Comparison of ENCODE assay signal across 1 cellular context in genomic region chr15:50424066-50424890, GRCh38.
A peak's percentile ranks its signal among the peaks of the same experiment; 100 is the strongest.
TF ChIP-seq lines count a peak whose summit lies in the region.

Gene USP8, plus strand, starts transcription at chr15:50424405. Its CDS starts 14,669 bp downstream, at chr15:50439074.

TF ChIP-seq in HepG2, 621 proteins besides CTCF, POLR2A, EP300 and RAD21 (continued from another document and continues in another):
- peak; percentile 49; the same call in 1 of the 2 replicates for TF ChIP-seq PRDM10 (CRISPR knock-in tag; IDR thresholded peaks at IDR 0.05; ENCODE audit: low read depth)
- TF ChIP-seq, protein P1, sequence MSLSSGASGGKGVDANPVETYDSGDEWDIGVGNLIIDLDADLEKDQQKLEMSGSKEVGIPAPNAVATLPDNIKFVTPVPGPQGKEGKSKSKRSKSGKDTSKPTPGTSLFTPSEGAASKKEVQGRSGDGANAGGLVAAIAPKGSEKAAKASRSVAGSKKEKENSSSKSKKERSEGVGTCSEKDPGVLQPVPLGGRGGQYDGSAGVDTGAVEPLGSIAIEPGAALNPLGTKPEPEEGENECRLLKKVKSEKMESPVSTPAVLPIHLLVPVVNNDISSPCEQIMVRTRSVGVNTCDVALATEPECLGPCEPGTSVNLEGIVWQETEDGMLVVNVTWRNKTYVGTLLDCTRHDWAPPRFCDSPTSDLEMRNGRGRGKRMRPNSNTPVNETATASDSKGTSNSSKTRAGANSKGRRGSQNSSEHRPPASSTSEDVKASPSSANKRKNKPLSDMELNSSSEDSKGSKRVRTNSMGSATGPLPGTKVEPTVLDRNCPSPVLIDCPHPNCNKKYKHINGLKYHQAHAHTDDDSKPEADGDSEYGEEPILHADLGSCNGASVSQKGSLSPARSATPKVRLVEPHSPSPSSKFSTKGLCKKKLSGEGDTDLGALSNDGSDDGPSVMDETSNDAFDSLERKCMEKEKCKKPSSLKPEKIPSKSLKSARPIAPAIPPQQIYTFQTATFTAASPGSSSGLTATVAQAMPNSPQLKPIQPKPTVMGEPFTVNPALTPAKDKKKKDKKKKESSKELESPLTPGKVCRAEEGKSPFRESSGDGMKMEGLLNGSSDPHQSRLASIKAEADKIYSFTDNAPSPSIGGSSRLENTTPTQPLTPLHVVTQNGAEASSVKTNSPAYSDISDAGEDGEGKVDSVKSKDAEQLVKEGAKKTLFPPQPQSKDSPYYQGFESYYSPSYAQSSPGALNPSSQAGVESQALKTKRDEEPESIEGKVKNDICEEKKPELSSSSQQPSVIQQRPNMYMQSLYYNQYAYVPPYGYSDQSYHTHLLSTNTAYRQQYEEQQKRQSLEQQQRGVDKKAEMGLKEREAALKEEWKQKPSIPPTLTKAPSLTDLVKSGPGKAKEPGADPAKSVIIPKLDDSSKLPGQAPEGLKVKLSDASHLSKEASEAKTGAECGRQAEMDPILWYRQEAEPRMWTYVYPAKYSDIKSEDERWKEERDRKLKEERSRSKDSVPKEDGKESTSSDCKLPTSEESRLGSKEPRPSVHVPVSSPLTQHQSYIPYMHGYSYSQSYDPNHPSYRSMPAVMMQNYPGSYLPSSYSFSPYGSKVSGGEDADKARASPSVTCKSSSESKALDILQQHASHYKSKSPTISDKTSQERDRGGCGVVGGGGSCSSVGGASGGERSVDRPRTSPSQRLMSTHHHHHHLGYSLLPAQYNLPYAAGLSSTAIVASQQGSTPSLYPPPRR (CRISPR knock-in tag; IDR thresholded peaks at IDR 0.05; ENCODE audit: borderline replicate concordance) = 0 out of 2 replicates have a peak, but pooled peaks have one; percentile 23
- TF ChIP-seq ETV6 (CRISPR knock-in tag; conservative IDR thresholded peaks at IDR 0.05) = no peak
- TF ChIP-seq IKZF4 (CRISPR knock-in tag; IDR thresholded peaks at IDR 0.05; ENCODE audit: borderline replicate concordance, low read depth, not compliant biosample characterization) = peak; percentile 59
- TF ChIP-seq, protein P2, sequence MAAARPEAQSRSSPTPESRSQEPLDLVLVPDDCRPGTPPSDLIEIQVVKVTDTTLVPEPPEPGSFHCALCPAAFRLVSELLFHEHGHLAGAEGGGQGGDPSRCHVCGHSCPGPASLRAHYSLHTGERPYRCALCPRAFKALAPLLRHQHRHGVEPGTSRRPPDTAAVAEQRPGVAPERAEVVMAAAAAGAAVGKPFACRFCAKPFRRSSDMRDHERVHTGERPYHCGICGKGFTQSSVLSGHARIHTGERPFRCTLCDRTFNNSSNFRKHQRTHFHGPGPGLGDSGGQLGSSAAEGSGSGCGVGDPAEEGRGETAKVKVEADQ (CRISPR knock-in tag; IDR thresholded peaks at IDR 0.05; ENCODE audit: borderline replicate concordance) = no peak
- TF ChIP-seq DNMT1 (CRISPR knock-in tag; IDR thresholded peaks at IDR 0.05) = no peak
- TF ChIP-seq ZNF501 (CRISPR knock-in tag; IDR thresholded peaks at IDR 0.05) = peak; percentile 78
- peak; percentile 30; the same call in 1 of the 2 replicates for TF ChIP-seq KDM6A (CRISPR knock-in tag; IDR thresholded peaks at IDR 0.05; ENCODE audit: low read depth)
- TF ChIP-seq ZSCAN31 (CRISPR knock-in tag; IDR thresholded peaks at IDR 0.05; ENCODE audit: low read depth) = 0 out of 2 replicates have a peak, but pooled peaks have one; percentile 13
- TF ChIP-seq ISX (CRISPR knock-in tag; conservative IDR thresholded peaks at IDR 0.05) = no peak
- TF ChIP-seq, protein P3, sequence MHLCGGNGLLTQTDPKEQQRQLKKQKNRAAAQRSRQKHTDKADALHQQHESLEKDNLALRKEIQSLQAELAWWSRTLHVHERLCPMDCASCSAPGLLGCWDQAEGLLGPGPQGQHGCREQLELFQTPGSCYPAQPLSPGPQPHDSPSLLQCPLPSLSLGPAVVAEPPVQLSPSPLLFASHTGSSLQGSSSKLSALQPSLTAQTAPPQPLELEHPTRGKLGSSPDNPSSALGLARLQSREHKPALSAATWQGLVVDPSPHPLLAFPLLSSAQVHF (CRISPR knock-in tag; IDR thresholded peaks at IDR 0.05) = no peak
- TF ChIP-seq TAF1 (CRISPR knock-in tag; IDR thresholded peaks at IDR 0.05) = peak; percentile 91
- TF ChIP-seq AHR (CRISPR knock-in tag; IDR thresholded peaks at IDR 0.05) = no peak
- TF ChIP-seq TRIM22 (IDR thresholded peaks at IDR 0.05) = no peak
- TF ChIP-seq CBX2 (IDR thresholded peaks at IDR 0.05; ENCODE audit: low read depth, low read length) = no peak
- no peak for TF ChIP-seq CBX2 (CRISPR knock-in tag; IDR thresholded peaks at IDR 0.05; ENCODE audit: low read depth)
- peak; percentile 91 for TF ChIP-seq PHF8 (CRISPR knock-in tag; IDR thresholded peaks at IDR 0.05)
- TF ChIP-seq ELF1 (CRISPR knock-in tag; IDR thresholded peaks at IDR 0.05) = peak; percentile 98
- TF ChIP-seq NRL (CRISPR knock-in tag; IDR thresholded peaks at IDR 0.05; ENCODE audit: borderline replicate concordance) = no peak; the same call in 1 of the 2 replicates
- TF ChIP-seq, protein P4, sequence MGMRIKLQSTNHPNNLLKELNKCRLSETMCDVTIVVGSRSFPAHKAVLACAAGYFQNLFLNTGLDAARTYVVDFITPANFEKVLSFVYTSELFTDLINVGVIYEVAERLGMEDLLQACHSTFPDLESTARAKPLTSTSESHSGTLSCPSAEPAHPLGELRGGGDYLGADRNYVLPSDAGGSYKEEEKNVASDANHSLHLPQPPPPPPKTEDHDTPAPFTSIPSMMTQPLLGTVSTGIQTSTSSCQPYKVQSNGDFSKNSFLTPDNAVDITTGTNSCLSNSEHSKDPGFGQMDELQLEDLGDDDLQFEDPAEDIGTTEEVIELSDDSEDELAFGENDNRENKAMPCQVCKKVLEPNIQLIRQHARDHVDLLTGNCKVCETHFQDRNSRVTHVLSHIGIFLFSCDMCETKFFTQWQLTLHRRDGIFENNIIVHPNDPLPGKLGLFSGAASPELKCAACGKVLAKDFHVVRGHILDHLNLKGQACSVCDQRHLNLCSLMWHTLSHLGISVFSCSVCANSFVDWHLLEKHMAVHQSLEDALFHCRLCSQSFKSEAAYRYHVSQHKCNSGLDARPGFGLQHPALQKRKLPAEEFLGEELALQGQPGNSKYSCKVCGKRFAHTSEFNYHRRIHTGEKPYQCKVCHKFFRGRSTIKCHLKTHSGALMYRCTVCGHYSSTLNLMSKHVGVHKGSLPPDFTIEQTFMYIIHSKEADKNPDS (CRISPR knock-in tag; IDR thresholded peaks at IDR 0.05) = no peak
- no peak for TF ChIP-seq NFIC (IDR thresholded peaks at IDR 0.05; ENCODE audit: low read length)
- no peak for TF ChIP-seq ZEB1 (IDR thresholded peaks at IDR 0.05; ENCODE audit: insufficient replicate concordance, low read depth)
- no peak for TF ChIP-seq ZNF672 (CRISPR knock-in tag; IDR thresholded peaks at IDR 0.05)
- TF ChIP-seq XRCC5 (optimal IDR thresholded peaks at IDR 0.05; ENCODE audit: low read length) = peak; percentile 60
- TF ChIP-seq, protein P5, sequence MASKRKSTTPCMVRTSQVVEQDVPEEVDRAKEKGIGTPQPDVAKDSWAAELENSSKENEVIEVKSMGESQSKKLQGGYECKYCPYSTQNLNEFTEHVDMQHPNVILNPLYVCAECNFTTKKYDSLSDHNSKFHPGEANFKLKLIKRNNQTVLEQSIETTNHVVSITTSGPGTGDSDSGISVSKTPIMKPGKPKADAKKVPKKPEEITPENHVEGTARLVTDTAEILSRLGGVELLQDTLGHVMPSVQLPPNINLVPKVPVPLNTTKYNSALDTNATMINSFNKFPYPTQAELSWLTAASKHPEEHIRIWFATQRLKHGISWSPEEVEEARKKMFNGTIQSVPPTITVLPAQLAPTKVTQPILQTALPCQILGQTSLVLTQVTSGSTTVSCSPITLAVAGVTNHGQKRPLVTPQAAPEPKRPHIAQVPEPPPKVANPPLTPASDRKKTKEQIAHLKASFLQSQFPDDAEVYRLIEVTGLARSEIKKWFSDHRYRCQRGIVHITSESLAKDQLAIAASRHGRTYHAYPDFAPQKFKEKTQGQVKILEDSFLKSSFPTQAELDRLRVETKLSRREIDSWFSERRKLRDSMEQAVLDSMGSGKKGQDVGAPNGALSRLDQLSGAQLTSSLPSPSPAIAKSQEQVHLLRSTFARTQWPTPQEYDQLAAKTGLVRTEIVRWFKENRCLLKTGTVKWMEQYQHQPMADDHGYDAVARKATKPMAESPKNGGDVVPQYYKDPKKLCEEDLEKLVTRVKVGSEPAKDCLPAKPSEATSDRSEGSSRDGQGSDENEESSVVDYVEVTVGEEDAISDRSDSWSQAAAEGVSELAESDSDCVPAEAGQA (IDR thresholded peaks at IDR 0.05; ENCODE audit: low read depth) = peak; percentile 82
- TF ChIP-seq, protein P5 (CRISPR knock-in tag; IDR thresholded peaks at IDR 0.05; ENCODE audit: borderline replicate concordance) = 0 out of 2 replicates have a peak, but pooled peaks have one; percentile 14
- TF ChIP-seq ZNF569 (CRISPR knock-in tag; IDR thresholded peaks at IDR 0.05; ENCODE audit: borderline replicate concordance) = no peak
- 0 out of 2 replicates have a peak, but pooled peaks have one; percentile 74 for TF ChIP-seq DR1 (CRISPR knock-in tag; IDR thresholded peaks at IDR 0.05)
- TF ChIP-seq, protein P6, sequence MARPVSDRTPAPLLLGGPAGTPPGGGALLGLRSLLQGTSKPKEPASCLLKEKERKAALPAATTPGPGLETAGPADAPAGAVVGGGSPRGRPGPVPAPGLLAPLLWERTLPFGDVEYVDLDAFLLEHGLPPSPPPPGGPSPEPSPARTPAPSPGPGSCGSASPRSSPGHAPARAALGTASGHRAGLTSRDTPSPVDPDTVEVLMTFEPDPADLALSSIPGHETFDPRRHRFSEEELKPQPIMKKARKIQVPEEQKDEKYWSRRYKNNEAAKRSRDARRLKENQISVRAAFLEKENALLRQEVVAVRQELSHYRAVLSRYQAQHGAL (CRISPR knock-in tag; IDR thresholded peaks at IDR 0.05; ENCODE audit: not compliant biosample characterization) = peak; percentile 10
- TF ChIP-seq, protein P7, sequence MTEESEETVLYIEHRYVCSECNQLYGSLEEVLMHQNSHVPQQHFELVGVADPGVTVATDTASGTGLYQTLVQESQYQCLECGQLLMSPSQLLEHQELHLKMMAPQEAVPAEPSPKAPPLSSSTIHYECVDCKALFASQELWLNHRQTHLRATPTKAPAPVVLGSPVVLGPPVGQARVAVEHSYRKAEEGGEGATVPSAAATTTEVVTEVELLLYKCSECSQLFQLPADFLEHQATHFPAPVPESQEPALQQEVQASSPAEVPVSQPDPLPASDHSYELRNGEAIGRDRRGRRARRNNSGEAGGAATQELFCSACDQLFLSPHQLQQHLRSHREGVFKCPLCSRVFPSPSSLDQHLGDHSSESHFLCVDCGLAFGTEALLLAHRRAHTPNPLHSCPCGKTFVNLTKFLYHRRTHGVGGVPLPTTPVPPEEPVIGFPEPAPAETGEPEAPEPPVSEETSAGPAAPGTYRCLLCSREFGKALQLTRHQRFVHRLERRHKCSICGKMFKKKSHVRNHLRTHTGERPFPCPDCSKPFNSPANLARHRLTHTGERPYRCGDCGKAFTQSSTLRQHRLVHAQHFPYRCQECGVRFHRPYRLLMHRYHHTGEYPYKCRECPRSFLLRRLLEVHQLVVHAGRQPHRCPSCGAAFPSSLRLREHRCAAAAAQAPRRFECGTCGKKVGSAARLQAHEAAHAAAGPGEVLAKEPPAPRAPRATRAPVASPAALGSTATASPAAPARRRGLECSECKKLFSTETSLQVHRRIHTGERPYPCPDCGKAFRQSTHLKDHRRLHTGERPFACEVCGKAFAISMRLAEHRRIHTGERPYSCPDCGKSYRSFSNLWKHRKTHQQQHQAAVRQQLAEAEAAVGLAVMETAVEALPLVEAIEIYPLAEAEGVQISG (CRISPR knock-in tag; IDR thresholded peaks at IDR 0.05) = peak; percentile 73; the same call in 1 of the 2 replicates
- peak; percentile 56; the same call in 1 of the 2 replicates for TF ChIP-seq YEATS4 (CRISPR knock-in tag; IDR thresholded peaks at IDR 0.05; ENCODE audit: borderline replicate concordance)
- peak; percentile 90 for TF ChIP-seq KMT2B (CRISPR knock-in tag; IDR thresholded peaks at IDR 0.05)
- no peak for TF ChIP-seq CEBPB (IDR thresholded peaks at IDR 0.05; ENCODE audit: borderline replicate concordance, low read depth, low read length)
